In genomic region chr6:156421301-156421700, GRCh38 we compare ENCODE assay signal across 1 cellular context.
TF ChIP-seq lines count a peak whose summit lies in the region.
"Not testable (repeated sequence)": the region's sequence is repeated elsewhere in the genome, so short reads cannot be mapped to it uniquely, and the experiment has no call there.

No MANE protein-coding gene starts in this region.

TF ChIP-seq in K562, 482 proteins besides CTCF, POLR2A, EP300 and RAD21 (continued from another document):
- TF ChIP-seq, protein P1, sequence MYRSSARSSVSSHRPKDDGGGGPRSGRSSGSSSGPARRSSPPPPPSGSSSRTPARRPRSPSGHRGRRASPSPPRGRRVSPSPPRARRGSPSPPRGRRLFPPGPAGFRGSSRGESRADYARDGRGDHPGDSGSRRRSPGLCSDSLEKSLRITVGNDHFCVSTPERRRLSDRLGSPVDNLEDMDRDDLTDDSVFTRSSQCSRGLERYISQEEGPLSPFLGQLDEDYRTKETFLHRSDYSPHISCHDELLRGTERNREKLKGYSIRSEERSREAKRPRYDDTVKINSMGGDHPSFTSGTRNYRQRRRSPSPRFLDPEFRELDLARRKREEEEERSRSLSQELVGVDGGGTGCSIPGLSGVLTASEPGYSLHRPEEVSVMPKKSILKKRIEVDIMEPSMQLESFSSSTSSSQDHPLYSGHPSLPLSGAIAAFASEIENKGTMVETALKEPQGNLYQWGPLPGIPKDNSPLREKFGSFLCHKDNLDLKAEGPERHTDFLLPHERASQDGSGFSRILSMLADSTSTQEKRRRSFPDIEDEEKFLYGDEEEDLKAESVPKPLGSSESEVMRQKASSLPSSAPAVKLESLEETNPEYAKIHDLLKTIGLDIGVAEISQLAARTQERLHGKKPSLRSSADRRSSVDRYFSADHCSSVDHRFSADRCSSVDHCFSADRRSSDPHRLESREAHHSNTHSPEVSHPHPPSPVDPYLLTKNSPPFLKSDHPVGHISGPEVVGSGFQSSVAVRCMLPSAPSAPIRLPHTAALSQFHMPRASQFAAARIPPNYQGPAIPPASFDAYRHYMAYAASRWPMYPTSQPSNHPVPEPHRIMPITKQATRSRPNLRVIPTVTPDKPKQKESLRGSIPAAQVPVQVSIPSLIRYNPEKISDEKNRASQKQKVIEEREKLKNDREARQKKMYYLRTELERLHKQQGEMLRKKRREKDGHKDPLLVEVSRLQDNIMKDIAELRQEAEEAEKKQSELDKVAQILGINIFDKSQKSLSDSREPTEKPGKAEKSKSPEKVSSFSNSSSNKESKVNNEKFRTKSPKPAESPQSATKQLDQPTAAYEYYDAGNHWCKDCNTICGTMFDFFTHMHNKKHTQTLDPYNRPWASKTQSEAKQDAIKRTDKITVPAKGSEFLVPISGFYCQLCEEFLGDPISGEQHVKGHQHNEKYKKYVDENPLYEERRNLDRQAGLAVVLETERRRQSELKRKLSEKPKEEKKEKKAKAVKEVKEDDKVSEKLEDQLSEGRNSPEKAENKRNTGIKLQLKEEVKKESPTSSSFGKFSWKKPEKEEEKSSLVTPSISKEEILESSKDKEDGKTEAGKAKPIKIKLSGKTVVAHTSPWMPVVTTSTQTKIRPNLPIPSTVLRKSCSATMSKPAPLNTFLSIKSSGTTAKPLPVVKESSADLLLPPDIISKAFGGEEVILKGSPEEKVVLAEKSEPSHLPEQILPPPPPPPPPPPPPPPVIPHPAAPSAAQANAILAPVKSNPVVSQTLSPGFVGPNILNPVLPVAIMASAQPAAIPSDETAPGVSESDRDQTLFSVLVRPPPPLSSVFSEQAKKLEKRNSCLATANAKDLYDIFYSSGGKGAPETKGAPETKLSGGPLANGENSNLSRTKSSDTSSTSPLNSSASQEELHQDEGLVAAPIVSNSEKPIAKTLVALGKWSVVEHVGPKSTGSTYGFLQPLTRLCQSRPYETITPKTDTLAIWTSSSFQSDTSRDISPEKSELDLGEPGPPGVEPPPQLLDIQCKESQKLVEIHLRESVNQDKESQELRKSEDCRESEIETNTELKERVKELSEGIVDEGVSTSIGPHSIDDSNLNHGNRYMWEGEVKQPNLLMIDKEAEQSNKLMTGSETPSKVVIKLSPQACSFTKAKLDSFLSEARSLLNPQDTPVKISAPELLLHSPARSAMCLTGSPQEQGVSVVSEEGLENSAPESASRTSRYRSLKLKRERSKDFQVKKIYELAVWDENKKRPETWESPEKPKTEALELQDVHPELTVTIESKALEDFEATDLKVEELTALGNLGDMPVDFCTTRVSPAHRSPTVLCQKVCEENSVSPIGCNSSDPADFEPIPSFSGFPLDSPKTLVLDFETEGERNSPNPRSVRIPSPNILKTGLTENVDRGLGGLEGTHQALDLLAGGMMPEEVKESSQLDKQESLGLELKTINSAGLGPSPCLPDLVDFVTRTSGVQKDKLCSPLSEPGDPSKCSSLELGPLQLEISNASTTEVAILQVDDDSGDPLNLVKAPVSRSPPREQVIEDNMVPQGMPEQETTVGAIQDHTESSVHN (IDR thresholded peaks at IDR 0.05; ENCODE audit: borderline replicate concordance in 1 of 2, low read depth in 1 of 2): 0 out of 4 replicates have a peak, but pooled peaks of 1 of the 2 experiments have one; percentile 23
- TF ChIP-seq EGR1 (conservative IDR thresholded peaks at IDR 0.05) (0 out of 2 replicates have a peak, but pooled peaks have one; percentile 5), L3MBTL2 (IDR thresholded peaks at IDR 0.05) (peak; percentile 56; the same call in 1 of the 2 replicates), TRIM24 (IDR thresholded peaks at IDR 0.05) (peak in 1 of 2 experiments; percentile 53; a peak in 1 of 4 replicates), CBFA2T3 (IDR thresholded peaks at IDR 0.05) (peak; percentile 46), TEAD4 (IDR thresholded peaks at IDR 0.05; ENCODE audit: low read length) (peak; percentile 22; the same call in 1 of the 2 replicates), TAL1 (IDR thresholded peaks at IDR 0.05) (peak; percentile 52), FOXA3 (CRISPR knock-in tag; conservative IDR thresholded peaks at IDR 0.05 in 1 of 2, IDR thresholded peaks at IDR 0.05 in 1 of 2) (0 out of 4 replicates have a peak, but pooled peaks of 1 of the 2 experiments have one; percentile 6), CBFA2T2 (conservative IDR thresholded peaks at IDR 0.05) (peak; percentile 29; the same call in 1 of the 2 replicates), ZNF644 (tag; IDR thresholded peaks at IDR 0.05; ENCODE audit: low read depth) (peak; percentile 40; the same call in 1 of the 2 replicates), SOX6 (IDR thresholded peaks at IDR 0.05) (peak; percentile 32; the same call in 1 of the 2 replicates)
- TF ChIP-seq TEAD4 (CRISPR knock-in tag; IDR thresholded peaks at IDR 0.05; ENCODE audit: borderline replicate concordance): not testable (repeated sequence)
- TF ChIP-seq, protein P2, sequence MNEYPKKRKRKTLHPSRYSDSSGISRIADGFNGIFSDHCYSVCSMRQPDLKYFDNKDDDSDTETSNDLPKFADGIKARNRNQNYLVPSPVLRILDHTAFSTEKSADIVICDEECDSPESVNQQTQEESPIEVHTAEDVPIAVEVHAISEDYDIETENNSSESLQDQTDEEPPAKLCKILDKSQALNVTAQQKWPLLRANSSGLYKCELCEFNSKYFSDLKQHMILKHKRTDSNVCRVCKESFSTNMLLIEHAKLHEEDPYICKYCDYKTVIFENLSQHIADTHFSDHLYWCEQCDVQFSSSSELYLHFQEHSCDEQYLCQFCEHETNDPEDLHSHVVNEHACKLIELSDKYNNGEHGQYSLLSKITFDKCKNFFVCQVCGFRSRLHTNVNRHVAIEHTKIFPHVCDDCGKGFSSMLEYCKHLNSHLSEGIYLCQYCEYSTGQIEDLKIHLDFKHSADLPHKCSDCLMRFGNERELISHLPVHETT (CRISPR knock-in tag; conservative IDR thresholded peaks at IDR 0.05 in 1 of 2, IDR thresholded peaks at IDR 0.05 in 1 of 2): peak in 1 of 2 experiments; percentile 30; a peak in 1 of 4 replicates
